In genomic region chr1:161084205-161084988, GRCh38 we compare ENCODE assay signal across 2 cellular contexts.
TF ChIP-seq lines count a peak whose summit lies in the region.

No MANE protein-coding gene starts in this region.

TF ChIP-seq in HCT116, 20 proteins besides CTCF, POLR2A, EP300 and RAD21:
- TF ChIP-seq ATF3 (IDR thresholded peaks at IDR 0.05) (no peak), ZNF274 (IDR thresholded peaks at IDR 0.05; ENCODE audit: low read depth, low read length) (no peak), CEBPB (IDR thresholded peaks at IDR 0.05; ENCODE audit: low read depth) (no peak), ZBTB33 (IDR thresholded peaks at IDR 0.05; ENCODE audit: extremely low read depth, insufficient replicate concordance, low read length) (no peak), SP1 (IDR thresholded peaks at IDR 0.05; ENCODE audit: low read depth) (no peak)
TF ChIP-seq in HCT116: peak in this region for 0.

TF ChIP-seq in K562, 482 proteins besides CTCF, POLR2A, EP300 and RAD21:
- TF ChIP-seq KDM1A (IDR thresholded peaks at IDR 0.05) (0 out of 4 replicates have a peak, but pooled peaks of 1 of the 2 experiments have one; percentile 25), ZNF124 (CRISPR knock-in tag; IDR thresholded peaks at IDR 0.05) (no peak), GTF2F1 (IDR thresholded peaks at IDR 0.05; ENCODE audit: low read depth, low read length) (no peak)
TF ChIP-seq in K562: peak in this region for 1.
